In the genomic region with DNA sequence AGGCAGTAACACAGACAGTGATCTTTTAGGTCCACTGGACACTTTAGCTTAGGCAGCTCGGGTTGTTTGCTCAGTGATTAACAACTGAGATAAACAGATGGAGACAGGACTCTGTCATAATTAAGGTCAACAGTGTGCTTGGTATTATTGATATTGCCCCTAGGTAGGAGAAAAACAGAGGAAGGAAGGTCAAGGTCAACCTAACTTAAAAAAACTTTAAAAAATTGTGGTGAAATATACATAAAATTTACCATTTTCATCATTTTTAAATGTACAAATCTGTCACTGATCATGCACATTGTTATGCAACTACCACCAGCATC, we compare ENCODE assay signal across 1 cellular context.
TF ChIP-seq lines count a peak whose summit lies in the region.

No MANE protein-coding gene starts in this region.

TF ChIP-seq in HepG2, 621 proteins besides CTCF, POLR2A, EP300 and RAD21 (continued from another document):
- TF ChIP-seq, protein P1, sequence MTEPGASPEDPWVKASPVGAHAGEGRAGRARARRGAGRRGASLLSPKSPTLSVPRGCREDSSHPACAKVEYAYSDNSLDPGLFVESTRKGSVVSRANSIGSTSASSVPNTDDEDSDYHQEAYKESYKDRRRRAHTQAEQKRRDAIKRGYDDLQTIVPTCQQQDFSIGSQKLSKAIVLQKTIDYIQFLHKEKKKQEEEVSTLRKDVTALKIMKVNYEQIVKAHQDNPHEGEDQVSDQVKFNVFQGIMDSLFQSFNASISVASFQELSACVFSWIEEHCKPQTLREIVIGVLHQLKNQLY (CRISPR knock-in tag; IDR thresholded peaks at IDR 0.05): peak; percentile 56; the same call in 1 of the 2 replicates
- TF ChIP-seq ZNF576 (CRISPR knock-in tag; IDR thresholded peaks at IDR 0.05) (no peak), NFE2L2 (IDR thresholded peaks at IDR 0.05; ENCODE audit: low read length) (no peak), NR2F1 (CRISPR knock-in tag; IDR thresholded peaks at IDR 0.05) (peak; percentile 66 to 84), RARA (CRISPR knock-in tag; IDR thresholded peaks at IDR 0.05) (peak; percentile 94), MAFK (conservative IDR thresholded peaks at IDR 0.05 in 1 of 2, IDR thresholded peaks at IDR 0.05 in 1 of 2; ENCODE audit: low read length in 2 of 2) (0 out of 4 replicates have a peak, but pooled peaks of 1 of the 2 experiments have one; percentile 9), TBX3 (IDR thresholded peaks at IDR 0.05; ENCODE audit: borderline replicate concordance) (peak; percentile 20; the same call in 1 of the 2 replicates), MAF1 (CRISPR knock-in tag; IDR thresholded peaks at IDR 0.05; ENCODE audit: borderline replicate concordance) (no peak), ONECUT2 (CRISPR knock-in tag; IDR thresholded peaks at IDR 0.05) (peak; percentile 62), ETV5 (CRISPR knock-in tag; IDR thresholded peaks at IDR 0.05; ENCODE audit: borderline replicate concordance) (peak; percentile 81; the same call in 1 of the 2 replicates)
- TF ChIP-seq, protein P2, sequence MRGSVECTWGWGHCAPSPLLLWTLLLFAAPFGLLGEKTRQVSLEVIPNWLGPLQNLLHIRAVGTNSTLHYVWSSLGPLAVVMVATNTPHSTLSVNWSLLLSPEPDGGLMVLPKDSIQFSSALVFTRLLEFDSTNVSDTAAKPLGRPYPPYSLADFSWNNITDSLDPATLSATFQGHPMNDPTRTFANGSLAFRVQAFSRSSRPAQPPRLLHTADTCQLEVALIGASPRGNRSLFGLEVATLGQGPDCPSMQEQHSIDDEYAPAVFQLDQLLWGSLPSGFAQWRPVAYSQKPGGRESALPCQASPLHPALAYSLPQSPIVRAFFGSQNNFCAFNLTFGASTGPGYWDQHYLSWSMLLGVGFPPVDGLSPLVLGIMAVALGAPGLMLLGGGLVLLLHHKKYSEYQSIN (CRISPR knock-in tag; IDR thresholded peaks at IDR 0.05; ENCODE audit: borderline replicate concordance): no peak
TF ChIP-seq in HepG2: peak in this region for 137.
